28 cellular contexts compared by ENCODE assay signal in the genomic region with DNA sequence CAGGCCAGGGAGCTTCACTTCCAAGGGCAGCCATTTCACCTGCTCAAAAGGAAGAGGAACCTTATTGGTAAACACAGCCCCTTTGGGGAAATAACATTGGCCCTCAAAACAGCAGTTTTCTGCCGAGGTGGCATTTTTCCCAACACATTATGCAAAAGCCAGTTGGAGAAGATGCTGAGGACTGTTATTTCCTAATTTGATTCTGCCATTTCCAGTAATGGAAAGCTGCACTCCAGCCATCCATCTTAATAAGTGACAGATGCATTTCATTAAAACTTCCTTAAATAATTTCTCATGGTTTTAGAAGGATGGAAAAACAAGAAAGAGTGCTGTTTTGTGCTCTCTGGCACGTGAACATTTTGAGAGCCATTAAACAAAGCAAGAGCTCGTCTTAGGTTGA. TPM values are rescaled to one million over a fixed set of nuclear protein-coding genes. Genes with fewer than 3 reads are reported as not detected.
"Had no signal": no experiment of that assay in that cellular context is flagged by ENCODE, and none has a peak within 500 bp of the region (broad histone marks: within the 10 kb centered on the region; RNA-seq: fewer than 3 reads in every experiment).

No MANE protein-coding gene starts in this region.

- H3K27me3 ChIP-seq: neural progenitor cell, neutrophil, tibial nerve, uterus had no signal

- H3K36me3 ChIP-seq: left ventricle myocardium inferior, neural progenitor cell, neutrophil, tibial nerve, uterus had no signal

- DNase-seq: islet precursor cell; left ventricle myocardium inferior; mesendoderm; naive B cell; natural killer cell; nephron progenitor cell; occipital lobe; right cardiac atrium; stimulated activated CD4-positive, alpha-beta T cell treated with anti-CD3 and anti-CD28 coated beads, Interleukin-1b, Interleukin-23, amount 100 ng/mL, for 48 hours; stimulated activated CD4-positive, alpha-beta T cell treated with anti-CD3 and anti-CD28 coated beads, Interleukin-2, amount 100 ng/mL, for 48 hours; stimulated activated CD4-positive, alpha-beta T cell treated with anti-CD3 and anti-CD28 coated beads, Interleukin-4, amount 100 ng/mL, for 4 hours; stimulated activated CD8-positive, alpha-beta memory T cell treated with anti-CD3 and anti-CD28 coated beads, Interleukin-4, amount 100 ng/mL, for 48 hours; stimulated activated naive CD4-positive, alpha-beta T cell treated with Interleukin-2 at 50 U/mL for 16 hours; stimulated activated naive CD8-positive, alpha-beta T cell treated with anti-CD3 and anti-CD28 coated beads, Interleukin-15, amount 100 ng/mL, for 72 hours; substantia nigra; uterus had no signal

- H3K4me2 ChIP-seq: neural progenitor cell, smooth muscle cell had no signal

- H3K9me3 ChIP-seq: left ventricle myocardium inferior, neutrophil, tibial nerve, uterus had no signal

- ATAC-seq: natural killer cell; right cardiac atrium; stimulated activated memory B cell treated with anti-CD40 and anti-IgM and Interleukin-4, amounts not matched to agents 10 μg/mL and 1 μg/mL and 100 μg/mL, for 72 hours; stimulated activated naive CD8-positive, alpha-beta T cell treated with anti-CD3 and anti-CD28 coated beads, Interleukin-15, amount 100 ng/mL, for 72 hours had no signal

- H3K27ac ChIP-seq: left ventricle myocardium inferior, neural progenitor cell, neutrophil, tibial nerve, uterus had no signal

- H2AFZ ChIP-seq: neural progenitor cell had no signal

- H3K4me3 ChIP-seq: left ventricle myocardium inferior, lung, neural progenitor cell, smooth muscle cell, tibial nerve, uterus had no signal

- H3K4me1 ChIP-seq: left ventricle myocardium inferior, neural progenitor cell, tibial nerve, uterus had no signal

- H3K9ac ChIP-seq: neural progenitor cell had no signal

RNA-seq across cellular contexts. Expression of a gene that starts 55.9 kb away (rescaled TPM):
- total RNA-seq: kidney epithelial cell, mononuclear cell, natural killer cell, osteocyte, progenitor cell of endocrine pancreas, pulmonary artery endothelial cell, renal cortical epithelial cell had no signal
